In the genomic region with DNA sequence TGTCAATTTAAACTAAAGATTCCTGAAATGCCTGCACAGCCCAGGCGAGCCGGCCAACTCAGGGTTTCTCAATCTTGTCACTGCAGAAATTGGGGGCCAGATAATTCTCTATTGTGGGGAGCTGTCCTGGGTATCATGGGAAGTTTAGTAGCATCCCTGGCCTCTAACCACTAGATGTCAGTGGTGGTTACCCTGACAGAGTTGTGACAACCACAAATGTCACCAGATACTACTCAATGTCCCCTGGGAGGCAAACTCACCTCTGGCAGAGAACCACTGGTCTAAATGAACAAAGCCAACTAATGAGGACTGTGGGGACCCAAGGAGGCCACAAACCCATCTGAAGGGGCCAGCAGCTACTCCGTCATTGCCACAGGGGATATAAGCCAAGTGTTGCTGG, we compare ENCODE assay signal across 1 cellular context.
TF ChIP-seq lines count a peak whose summit lies in the region.

No MANE protein-coding gene starts in this region.

TF ChIP-seq in K562, 482 proteins besides CTCF, POLR2A, EP300 and RAD21 (continued from another document and continues in another):
- TF ChIP-seq, protein P1, sequence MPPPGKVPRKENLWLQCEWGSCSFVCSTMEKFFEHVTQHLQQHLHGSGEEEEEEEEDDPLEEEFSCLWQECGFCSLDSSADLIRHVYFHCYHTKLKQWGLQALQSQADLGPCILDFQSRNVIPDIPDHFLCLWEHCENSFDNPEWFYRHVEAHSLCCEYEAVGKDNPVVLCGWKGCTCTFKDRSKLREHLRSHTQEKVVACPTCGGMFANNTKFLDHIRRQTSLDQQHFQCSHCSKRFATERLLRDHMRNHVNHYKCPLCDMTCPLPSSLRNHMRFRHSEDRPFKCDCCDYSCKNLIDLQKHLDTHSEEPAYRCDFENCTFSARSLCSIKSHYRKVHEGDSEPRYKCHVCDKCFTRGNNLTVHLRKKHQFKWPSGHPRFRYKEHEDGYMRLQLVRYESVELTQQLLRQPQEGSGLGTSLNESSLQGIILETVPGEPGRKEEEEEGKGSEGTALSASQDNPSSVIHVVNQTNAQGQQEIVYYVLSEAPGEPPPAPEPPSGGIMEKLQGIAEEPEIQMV (tag; conservative IDR thresholded peaks at IDR 0.05; ENCODE audit: low read depth) = no peak
- TF ChIP-seq SREBF1 (IDR thresholded peaks at IDR 0.05; ENCODE audit: borderline replicate concordance, low read depth, low read length) (no peak), SMAD4 (CRISPR knock-in tag; conservative IDR thresholded peaks at IDR 0.05) (no peak), FOXA1 (IDR thresholded peaks at IDR 0.05; ENCODE audit: borderline replicate concordance) (no peak), CHD4 (IDR thresholded peaks at IDR 0.05; ENCODE audit: insufficient read depth, insufficient replicate concordance, low read depth, low read length, poor library complexity, severe bottlenecking) (no peak), KDM5B (IDR thresholded peaks at IDR 0.05; ENCODE audit: insufficient replicate concordance, low read depth, low read length) (no peak), IFI16 (CRISPR knock-in tag; IDR thresholded peaks at IDR 0.05) (no peak), HNRNPL (IDR thresholded peaks at IDR 0.05; ENCODE audit: low read depth, low read length) (no peak), ZBTB7A (IDR thresholded peaks at IDR 0.05; ENCODE audit: borderline replicate concordance, control insufficient read depth, low read depth, low read length) (no peak), CBFA2T2 (conservative IDR thresholded peaks at IDR 0.05) (no peak), TAF15 (IDR thresholded peaks at IDR 0.05; ENCODE audit: low read depth, low read length) (no peak), ZNF695 (CRISPR knock-in tag; IDR thresholded peaks at IDR 0.05) (no peak), CSDE1 (IDR thresholded peaks at IDR 0.05) (no peak), ILF3 (IDR thresholded peaks at IDR 0.05; ENCODE audit: borderline replicate concordance) (no peak), CTBP1 (IDR thresholded peaks at IDR 0.05; ENCODE audit: borderline replicate concordance) (peak; percentile 22; the same call in 1 of the 2 replicates), ZNF24 (IDR thresholded peaks at IDR 0.05) (no peak)
- TF ChIP-seq, protein P2, sequence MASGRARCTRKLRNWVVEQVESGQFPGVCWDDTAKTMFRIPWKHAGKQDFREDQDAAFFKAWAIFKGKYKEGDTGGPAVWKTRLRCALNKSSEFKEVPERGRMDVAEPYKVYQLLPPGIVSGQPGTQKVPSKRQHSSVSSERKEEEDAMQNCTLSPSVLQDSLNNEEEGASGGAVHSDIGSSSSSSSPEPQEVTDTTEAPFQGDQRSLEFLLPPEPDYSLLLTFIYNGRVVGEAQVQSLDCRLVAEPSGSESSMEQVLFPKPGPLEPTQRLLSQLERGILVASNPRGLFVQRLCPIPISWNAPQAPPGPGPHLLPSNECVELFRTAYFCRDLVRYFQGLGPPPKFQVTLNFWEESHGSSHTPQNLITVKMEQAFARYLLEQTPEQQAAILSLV (tag; IDR thresholded peaks at IDR 0.05) = no peak
- TF ChIP-seq, protein P3, sequence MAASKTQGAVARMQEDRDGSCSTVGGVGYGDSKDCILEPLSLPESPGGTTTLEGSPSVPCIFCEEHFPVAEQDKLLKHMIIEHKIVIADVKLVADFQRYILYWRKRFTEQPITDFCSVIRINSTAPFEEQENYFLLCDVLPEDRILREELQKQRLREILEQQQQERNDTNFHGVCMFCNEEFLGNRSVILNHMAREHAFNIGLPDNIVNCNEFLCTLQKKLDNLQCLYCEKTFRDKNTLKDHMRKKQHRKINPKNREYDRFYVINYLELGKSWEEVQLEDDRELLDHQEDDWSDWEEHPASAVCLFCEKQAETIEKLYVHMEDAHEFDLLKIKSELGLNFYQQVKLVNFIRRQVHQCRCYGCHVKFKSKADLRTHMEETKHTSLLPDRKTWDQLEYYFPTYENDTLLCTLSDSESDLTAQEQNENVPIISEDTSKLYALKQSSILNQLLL (CRISPR knock-in tag; IDR thresholded peaks at IDR 0.05; ENCODE audit: borderline replicate concordance) = no peak
- TF ChIP-seq, protein P4, sequence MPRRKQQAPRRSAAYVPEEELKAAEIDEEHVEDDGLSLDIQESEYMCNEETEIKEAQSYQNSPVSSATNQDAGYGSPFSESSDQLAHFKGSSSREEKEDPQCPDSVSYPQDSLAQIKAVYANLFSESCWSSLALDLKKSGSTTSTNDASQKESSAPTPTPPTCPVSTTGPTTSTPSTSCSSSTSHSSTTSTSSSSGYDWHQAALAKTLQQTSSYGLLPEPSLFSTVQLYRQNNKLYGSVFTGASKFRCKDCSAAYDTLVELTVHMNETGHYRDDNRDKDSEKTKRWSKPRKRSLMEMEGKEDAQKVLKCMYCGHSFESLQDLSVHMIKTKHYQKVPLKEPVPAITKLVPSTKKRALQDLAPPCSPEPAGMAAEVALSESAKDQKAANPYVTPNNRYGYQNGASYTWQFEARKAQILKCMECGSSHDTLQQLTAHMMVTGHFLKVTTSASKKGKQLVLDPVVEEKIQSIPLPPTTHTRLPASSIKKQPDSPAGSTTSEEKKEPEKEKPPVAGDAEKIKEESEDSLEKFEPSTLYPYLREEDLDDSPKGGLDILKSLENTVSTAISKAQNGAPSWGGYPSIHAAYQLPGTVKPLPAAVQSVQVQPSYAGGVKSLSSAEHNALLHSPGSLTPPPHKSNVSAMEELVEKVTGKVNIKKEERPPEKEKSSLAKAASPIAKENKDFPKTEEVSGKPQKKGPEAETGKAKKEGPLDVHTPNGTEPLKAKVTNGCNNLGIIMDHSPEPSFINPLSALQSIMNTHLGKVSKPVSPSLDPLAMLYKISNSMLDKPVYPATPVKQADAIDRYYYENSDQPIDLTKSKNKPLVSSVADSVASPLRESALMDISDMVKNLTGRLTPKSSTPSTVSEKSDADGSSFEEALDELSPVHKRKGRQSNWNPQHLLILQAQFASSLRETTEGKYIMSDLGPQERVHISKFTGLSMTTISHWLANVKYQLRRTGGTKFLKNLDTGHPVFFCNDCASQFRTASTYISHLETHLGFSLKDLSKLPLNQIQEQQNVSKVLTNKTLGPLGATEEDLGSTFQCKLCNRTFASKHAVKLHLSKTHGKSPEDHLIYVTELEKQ (CRISPR knock-in tag; IDR thresholded peaks at IDR 0.05) = no peak
- TF ChIP-seq, protein P5, sequence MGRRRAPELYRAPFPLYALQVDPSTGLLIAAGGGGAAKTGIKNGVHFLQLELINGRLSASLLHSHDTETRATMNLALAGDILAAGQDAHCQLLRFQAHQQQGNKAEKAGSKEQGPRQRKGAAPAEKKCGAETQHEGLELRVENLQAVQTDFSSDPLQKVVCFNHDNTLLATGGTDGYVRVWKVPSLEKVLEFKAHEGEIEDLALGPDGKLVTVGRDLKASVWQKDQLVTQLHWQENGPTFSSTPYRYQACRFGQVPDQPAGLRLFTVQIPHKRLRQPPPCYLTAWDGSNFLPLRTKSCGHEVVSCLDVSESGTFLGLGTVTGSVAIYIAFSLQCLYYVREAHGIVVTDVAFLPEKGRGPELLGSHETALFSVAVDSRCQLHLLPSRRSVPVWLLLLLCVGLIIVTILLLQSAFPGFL (CRISPR knock-in tag; IDR thresholded peaks at IDR 0.05) = no peak
- TF ChIP-seq, protein P6, sequence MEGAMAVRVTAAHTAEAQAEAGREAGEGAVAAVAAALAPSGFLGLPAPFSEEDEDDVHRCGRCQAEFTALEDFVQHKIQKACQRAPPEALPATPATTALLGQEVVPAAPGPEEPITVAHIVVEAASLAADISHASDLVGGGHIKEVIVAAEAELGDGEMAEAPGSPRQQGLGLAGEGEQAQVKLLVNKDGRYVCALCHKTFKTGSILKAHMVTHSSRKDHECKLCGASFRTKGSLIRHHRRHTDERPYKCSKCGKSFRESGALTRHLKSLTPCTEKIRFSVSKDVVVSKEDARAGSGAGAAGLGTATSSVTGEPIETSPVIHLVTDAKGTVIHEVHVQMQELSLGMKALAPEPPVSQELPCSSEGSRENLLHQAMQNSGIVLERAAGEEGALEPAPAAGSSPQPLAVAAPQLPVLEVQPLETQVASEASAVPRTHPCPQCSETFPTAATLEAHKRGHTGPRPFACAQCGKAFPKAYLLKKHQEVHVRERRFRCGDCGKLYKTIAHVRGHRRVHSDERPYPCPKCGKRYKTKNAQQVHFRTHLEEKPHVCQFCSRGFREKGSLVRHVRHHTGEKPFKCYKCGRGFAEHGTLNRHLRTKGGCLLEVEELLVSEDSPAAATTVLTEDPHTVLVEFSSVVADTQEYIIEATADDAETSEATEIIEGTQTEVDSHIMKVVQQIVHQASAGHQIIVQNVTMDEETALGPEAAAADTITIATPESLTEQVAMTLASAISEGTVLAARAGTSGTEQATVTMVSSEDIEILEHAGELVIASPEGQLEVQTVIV (CRISPR knock-in tag; IDR thresholded peaks at IDR 0.05; ENCODE audit: borderline replicate concordance) = no peak
- TF ChIP-seq, protein P7, sequence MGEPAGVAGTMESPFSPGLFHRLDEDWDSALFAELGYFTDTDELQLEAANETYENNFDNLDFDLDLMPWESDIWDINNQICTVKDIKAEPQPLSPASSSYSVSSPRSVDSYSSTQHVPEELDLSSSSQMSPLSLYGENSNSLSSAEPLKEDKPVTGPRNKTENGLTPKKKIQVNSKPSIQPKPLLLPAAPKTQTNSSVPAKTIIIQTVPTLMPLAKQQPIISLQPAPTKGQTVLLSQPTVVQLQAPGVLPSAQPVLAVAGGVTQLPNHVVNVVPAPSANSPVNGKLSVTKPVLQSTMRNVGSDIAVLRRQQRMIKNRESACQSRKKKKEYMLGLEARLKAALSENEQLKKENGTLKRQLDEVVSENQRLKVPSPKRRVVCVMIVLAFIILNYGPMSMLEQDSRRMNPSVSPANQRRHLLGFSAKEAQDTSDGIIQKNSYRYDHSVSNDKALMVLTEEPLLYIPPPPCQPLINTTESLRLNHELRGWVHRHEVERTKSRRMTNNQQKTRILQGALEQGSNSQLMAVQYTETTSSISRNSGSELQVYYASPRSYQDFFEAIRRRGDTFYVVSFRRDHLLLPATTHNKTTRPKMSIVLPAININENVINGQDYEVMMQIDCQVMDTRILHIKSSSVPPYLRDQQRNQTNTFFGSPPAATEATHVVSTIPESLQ (CRISPR knock-in tag; IDR thresholded peaks at IDR 0.05) = no peak
- TF ChIP-seq, protein P8, sequence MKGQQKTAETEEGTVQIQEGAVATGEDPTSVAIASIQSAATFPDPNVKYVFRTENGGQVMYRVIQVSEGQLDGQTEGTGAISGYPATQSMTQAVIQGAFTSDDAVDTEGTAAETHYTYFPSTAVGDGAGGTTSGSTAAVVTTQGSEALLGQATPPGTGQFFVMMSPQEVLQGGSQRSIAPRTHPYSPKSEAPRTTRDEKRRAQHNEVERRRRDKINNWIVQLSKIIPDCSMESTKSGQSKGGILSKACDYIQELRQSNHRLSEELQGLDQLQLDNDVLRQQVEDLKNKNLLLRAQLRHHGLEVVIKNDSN (CRISPR knock-in tag; IDR thresholded peaks at IDR 0.05) = no peak
- TF ChIP-seq, protein P9, sequence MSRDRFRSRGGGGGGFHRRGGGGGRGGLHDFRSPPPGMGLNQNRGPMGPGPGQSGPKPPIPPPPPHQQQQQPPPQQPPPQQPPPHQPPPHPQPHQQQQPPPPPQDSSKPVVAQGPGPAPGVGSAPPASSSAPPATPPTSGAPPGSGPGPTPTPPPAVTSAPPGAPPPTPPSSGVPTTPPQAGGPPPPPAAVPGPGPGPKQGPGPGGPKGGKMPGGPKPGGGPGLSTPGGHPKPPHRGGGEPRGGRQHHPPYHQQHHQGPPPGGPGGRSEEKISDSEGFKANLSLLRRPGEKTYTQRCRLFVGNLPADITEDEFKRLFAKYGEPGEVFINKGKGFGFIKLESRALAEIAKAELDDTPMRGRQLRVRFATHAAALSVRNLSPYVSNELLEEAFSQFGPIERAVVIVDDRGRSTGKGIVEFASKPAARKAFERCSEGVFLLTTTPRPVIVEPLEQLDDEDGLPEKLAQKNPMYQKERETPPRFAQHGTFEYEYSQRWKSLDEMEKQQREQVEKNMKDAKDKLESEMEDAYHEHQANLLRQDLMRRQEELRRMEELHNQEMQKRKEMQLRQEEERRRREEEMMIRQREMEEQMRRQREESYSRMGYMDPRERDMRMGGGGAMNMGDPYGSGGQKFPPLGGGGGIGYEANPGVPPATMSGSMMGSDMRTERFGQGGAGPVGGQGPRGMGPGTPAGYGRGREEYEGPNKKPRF (IDR thresholded peaks at IDR 0.05; ENCODE audit: low read depth, low read length) = no peak
- TF ChIP-seq, protein P10, sequence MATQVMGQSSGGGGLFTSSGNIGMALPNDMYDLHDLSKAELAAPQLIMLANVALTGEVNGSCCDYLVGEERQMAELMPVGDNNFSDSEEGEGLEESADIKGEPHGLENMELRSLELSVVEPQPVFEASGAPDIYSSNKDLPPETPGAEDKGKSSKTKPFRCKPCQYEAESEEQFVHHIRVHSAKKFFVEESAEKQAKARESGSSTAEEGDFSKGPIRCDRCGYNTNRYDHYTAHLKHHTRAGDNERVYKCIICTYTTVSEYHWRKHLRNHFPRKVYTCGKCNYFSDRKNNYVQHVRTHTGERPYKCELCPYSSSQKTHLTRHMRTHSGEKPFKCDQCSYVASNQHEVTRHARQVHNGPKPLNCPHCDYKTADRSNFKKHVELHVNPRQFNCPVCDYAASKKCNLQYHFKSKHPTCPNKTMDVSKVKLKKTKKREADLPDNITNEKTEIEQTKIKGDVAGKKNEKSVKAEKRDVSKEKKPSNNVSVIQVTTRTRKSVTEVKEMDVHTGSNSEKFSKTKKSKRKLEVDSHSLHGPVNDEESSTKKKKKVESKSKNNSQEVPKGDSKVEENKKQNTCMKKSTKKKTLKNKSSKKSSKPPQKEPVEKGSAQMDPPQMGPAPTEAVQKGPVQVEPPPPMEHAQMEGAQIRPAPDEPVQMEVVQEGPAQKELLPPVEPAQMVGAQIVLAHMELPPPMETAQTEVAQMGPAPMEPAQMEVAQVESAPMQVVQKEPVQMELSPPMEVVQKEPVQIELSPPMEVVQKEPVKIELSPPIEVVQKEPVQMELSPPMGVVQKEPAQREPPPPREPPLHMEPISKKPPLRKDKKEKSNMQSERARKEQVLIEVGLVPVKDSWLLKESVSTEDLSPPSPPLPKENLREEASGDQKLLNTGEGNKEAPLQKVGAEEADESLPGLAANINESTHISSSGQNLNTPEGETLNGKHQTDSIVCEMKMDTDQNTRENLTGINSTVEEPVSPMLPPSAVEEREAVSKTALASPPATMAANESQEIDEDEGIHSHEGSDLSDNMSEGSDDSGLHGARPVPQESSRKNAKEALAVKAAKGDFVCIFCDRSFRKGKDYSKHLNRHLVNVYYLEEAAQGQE (CRISPR knock-in tag; IDR thresholded peaks at IDR 0.05; ENCODE audit: low read depth) = 0 out of 2 replicates have a peak, but pooled peaks have one; percentile 36
- TF ChIP-seq, protein P11, sequence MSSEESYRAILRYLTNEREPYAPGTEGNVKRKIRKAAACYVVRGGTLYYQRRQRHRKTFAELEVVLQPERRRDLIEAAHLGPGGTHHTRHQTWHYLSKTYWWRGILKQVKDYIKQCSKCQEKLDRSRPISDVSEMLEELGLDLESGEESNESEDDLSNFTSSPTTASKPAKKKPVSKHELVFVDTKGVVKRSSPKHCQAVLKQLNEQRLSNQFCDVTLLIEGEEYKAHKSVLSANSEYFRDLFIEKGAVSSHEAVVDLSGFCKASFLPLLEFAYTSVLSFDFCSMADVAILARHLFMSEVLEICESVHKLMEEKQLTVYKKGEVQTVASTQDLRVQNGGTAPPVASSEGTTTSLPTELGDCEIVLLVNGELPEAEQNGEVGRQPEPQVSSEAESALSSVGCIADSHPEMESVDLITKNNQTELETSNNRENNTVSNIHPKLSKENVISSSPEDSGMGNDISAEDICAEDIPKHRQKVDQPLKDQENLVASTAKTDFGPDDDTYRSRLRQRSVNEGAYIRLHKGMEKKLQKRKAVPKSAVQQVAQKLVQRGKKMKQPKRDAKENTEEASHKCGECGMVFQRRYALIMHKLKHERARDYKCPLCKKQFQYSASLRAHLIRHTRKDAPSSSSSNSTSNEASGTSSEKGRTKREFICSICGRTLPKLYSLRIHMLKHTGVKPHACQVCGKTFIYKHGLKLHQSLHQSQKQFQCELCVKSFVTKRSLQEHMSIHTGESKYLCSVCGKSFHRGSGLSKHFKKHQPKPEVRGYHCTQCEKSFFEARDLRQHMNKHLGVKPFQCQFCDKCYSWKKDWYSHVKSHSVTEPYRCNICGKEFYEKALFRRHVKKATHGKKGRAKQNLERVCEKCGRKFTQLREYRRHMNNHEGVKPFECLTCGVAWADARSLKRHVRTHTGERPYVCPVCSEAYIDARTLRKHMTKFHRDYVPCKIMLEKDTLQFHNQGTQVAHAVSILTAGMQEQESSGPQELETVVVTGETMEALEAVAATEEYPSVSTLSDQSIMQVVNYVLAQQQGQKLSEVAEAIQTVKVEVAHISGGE (CRISPR knock-in tag; IDR thresholded peaks at IDR 0.05) = no peak
